Comparison of ENCODE assay signal across 8 cellular contexts in the genomic region with DNA sequence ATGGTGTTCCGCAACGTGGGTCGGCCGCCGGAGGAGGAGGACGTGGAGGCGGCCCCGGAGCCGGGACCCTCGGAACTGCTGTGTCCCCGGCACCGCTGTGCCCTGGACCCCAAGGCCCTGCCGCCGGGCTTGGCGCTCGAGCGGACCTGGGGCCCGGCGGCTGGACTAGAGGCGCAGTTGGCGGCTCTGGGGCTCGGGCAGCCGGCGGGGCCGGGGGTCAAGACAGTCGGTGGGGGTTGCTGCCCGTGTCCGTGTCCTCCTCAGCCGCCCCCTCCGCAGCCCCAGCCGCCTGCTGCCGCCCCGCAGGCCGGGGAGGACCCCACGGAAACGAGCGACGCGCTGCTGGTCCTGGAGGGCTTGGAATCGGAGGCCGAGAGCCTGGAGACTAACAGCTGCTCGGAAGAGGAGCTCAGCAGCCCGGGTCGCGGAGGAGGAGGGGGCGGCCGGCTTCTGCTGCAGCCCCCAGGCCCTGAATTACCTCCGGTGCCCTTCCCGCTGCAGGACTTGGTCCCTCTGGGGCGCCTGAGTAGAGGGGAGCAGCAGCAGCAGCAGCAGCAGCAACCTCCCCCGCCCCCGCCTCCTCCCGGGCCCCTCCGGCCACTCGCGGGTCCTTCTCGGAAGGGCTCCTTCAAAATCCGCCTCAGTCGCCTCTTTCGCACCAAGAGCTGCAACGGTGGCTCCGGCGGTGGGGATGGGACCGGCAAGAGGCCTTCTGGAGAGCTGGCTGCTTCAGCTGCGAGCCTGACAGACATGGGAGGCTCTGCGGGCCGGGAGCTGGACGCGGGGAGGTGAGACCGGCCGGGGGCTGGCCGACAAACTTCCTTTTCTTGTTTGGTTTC. TPM values are rescaled to one million over a fixed set of nuclear protein-coding genes. Genes with fewer than 3 reads are reported as not detected.
DNase-seq lines count a peak whose midpoint lies in the region; ATAC-seq and TF ChIP-seq lines count a peak whose summit lies in the region.

No MANE protein-coding gene starts in this region.

- H3K9me3 Mint-ChIP-seq in activated T-cell treated with anti-CD3 and anti-CD28 coated beads, Interleukin-2, amount 50 U/mL, for 4 hours = no peaks in the 10 kb centered on the region

- peaks cover 43% of the 10 kb centered on the region for H3K4me1 Mint-ChIP-seq in activated T-cell treated with anti-CD3 and anti-CD28 coated beads, Interleukin-2, amount 50 U/mL, for 4 hours (ENCODE audit: low read depth)

- peak overlapping the region; percentile 81 for H3K4me3 Mint-ChIP-seq in activated T-cell treated with anti-CD3 and anti-CD28 coated beads, Interleukin-2, amount 50 U/mL, for 4 hours

- intact Hi-C loops in head of caudate nucleus (cut with DNase I) = loop anchor here (5.0 kb wide), 1 partner anchor 60 kb away; no protein-coding TSS in a partner anchor

- H3K4me3 ChIP-seq in AG04449 (ENCODE audit: low read depth, low read length) (peak overlapping the region; percentile 75), neutrophil (ENCODE audit: low read depth in 1 of 2, low read length in 1 of 2) (peak overlapping the region; percentile 66 to 93)

- peak; percentile 21 for ATAC-seq in GM18907 (IDR thresholded peaks at IDR 0.05; ENCODE audit: unreplicated experiment)
- ATAC-seq in activated T-cell treated with anti-CD3 and anti-CD28 coated beads, Interleukin-2, amount 50 U/mL, for 4 hours = peak; percentile 1 to 6

- H3K36me3 Mint-ChIP-seq in activated T-cell treated with anti-CD3 and anti-CD28 coated beads, Interleukin-2, amount 50 U/mL, for 4 hours (ENCODE audit: insufficient read depth) = no peaks in the 10 kb centered on the region

- H3K27me3 Mint-ChIP-seq in activated T-cell treated with anti-CD3 and anti-CD28 coated beads, Interleukin-2, amount 50 U/mL, for 4 hours (ENCODE audit: low read depth) = no peaks in the 10 kb centered on the region

- CTCF ChIA-PET in AG04449 (lab: Yijun Ruan, JAX) = interaction anchor here (1.0 to 14.4 kb wide), 8 partner anchors 11 to 315 kb away, joined by 3 to 456 read pairs (median 7); no protein-coding TSS in a partner anchor

- POLR2A ChIA-PET in AG04449 (lab: Yijun Ruan, JAX) = interaction anchor here (1.0 to 1.1 kb wide), 2 partner anchors 12 to 69 kb away, joined by 3 to 4 read pairs; no protein-coding TSS in a partner anchor

- no peaks in the 10 kb centered on the region for H3K36me3 ChIP-seq in neutrophil

- H3K4me1 ChIP-seq in neutrophil (ENCODE audit: control insufficient read depth in 1 of 2, insufficient read depth in 1 of 2, low read depth in 1 of 2, low read length in 1 of 2) = peaks cover 15% of the 10 kb centered on the region in 2 experiments

- no peak for DNase-seq in AG04449 (ENCODE audit: low read depth, low spot score)
- peak; percentile 21 to 29 for DNase-seq in Kasumi-1 (lab: John Stamatoyannopoulos, UW)
- no peak for DNase-seq in activated T-cell treated with anti-CD3 and anti-CD28 coated beads, Interleukin-2, amount 50 U/mL, for 4 hours
- DNase-seq in head of caudate nucleus = peak in 34 of 42 donors; percentile 13 to 65 (median 41)
- no peak for DNase-seq in SW 1271 (lab: John Stamatoyannopoulos, UW)
- no peak for DNase-seq in occipital lobe (lab: John Stamatoyannopoulos, UW)

- no peaks in the 10 kb centered on the region for H3K9me3 ChIP-seq in neutrophil

- TF ChIP-seq CTCF in AG04449 (IDR thresholded peaks at IDR 0.05; ENCODE audit: insufficient read depth, low read length, missing control alignments) (no peak), neutrophil (IDR thresholded peaks at IDR 0.05) (no peak)

- peaks cover 12% of the 10 kb centered on the region for H3K27me3 ChIP-seq in neutrophil

- H3K27ac ChIP-seq in neutrophil = peak overlapping the region; percentile 58

RNA-seq across cellular contexts. Expression of gene SOCS7, which starts 0.8 kb away (rescaled TPM):
- 10 to 100 TPM; 32.2 to 33.2 (median 32.8) TPM for total RNA-seq in activated T-cell treated with anti-CD3 and anti-CD28 coated beads, Interleukin-2, amount 50 U/mL, for 4 hours
- 59.4 TPM for total RNA-seq in occipital lobe

RNA-seq across cellular contexts. Expression of gene GPR179, which starts 8.7 kb away (rescaled TPM):
- under 1 TPM in 2 of 3 donors, not detected in 1; 0.03 TPM for total RNA-seq in activated T-cell treated with anti-CD3 and anti-CD28 coated beads, Interleukin-2, amount 50 U/mL, for 4 hours
- 0.31 TPM for total RNA-seq in occipital lobe

RNA-seq across cellular contexts. Expression of gene MRPL45, which starts 55.5 kb away (rescaled TPM):
- total RNA-seq in activated T-cell treated with anti-CD3 and anti-CD28 coated beads, Interleukin-2, amount 50 U/mL, for 4 hours = 10 to 100 TPM; 55.6 to 56.5 (median 55.9) TPM
- 33.8 TPM for total RNA-seq in occipital lobe

Comparison
In these comparisons a context has a peak if more than half of its experiments do, and no peak if none do; other contexts are left out.
1. DNase-seq: peak in Kasumi-1 (2 of 2) and head of caudate nucleus (34 of 42); none in AG04449 (single experiment), activated T-cell treated with anti-CD3 and anti-CD28 coated beads, Interleukin-2, amount 50 U/mL, for 4 hours (single experiment), SW 1271 (0 of 2) and occipital lobe (single experiment).